ENCODE assay signal across 8 cellular contexts in genomic region chr2:106192752-106193490, GRCh38. TPM values are rescaled to one million over a fixed set of nuclear protein-coding genes. Genes with fewer than 3 reads are reported as not detected.
DNase-seq lines count a peak whose midpoint lies in the region; ATAC-seq and TF ChIP-seq lines count a peak whose summit lies in the region.

No MANE protein-coding gene starts in this region.

- DNase-seq in DMS153 (lab: John Stamatoyannopoulos, UW) (peak; percentile 23), OCI-M1 (lab: John Stamatoyannopoulos, UW) (peak; percentile 41), glutamatergic neuron (no peak), sigmoid colon (no peak), NCI-H774 (lab: John Stamatoyannopoulos, UW) (no peak)
- DNase-seq in activated T-helper 2 cell treated with anti-CD3 and anti-CD28 coated beads, Interferon-gamma antibody, Interleukin-2, Interleukin-4, amounts not matched to agents 10 μg/mL and 5 μg/mL and 100 μg/mL, durations not matched to agents 14 hours and 24 hours and 36 hours (ENCODE audit: low spot score): peak; percentile 37

- H3K4me3 Mint-ChIP-seq in activated T-helper 2 cell treated with anti-CD3 and anti-CD28 coated beads, Interferon-gamma antibody, Interleukin-2, Interleukin-4, amounts not matched to agents 10 μg/mL and 5 μg/mL and 100 μg/mL, durations not matched to agents 14 hours and 24 hours and 36 hours (ENCODE audit: low read depth): peak overlapping the region; percentile 79
- peak overlapping the region; percentile 78 for H3K4me3 Mint-ChIP-seq in glutamatergic neuron (ENCODE audit: unreplicated experiment)

- intact Hi-C loops in activated T-helper 2 cell treated with anti-CD3 and anti-CD28 coated beads, Interferon-gamma antibody, Interleukin-2, Interleukin-4, amounts not matched to agents 10 μg/mL and 5 μg/mL and 100 μg/mL, durations not matched to agents 14 hours and 24 hours and 36 hours (cut with micrococcal nuclease): no loop called here
- intact Hi-C loops in sigmoid colon (cut with DNase I): loop anchor here (5.0 to 10.0 kb wide), 4 partner anchors 56 to 448 kb away; partner anchors contain the start of gene NCK2

- 1 to 2% methylated on average over 14 of the region's 14 CpGs for WGBS in sigmoid colon, 2 donors

- no peaks in the 10 kb centered on the region for H3K9me3 ChIP-seq in sigmoid colon

- no peaks in the 10 kb centered on the region for H3K27me3 ChIP-seq in sigmoid colon

- TF ChIP-seq POLR2A in sigmoid colon (IDR thresholded peaks at IDR 0.05): no peak

- H3K36me3 ChIP-seq in sigmoid colon: no peaks in the 10 kb centered on the region

- peaks cover 12% of the 10 kb centered on the region for H3K27me3 Mint-ChIP-seq in activated T-helper 2 cell treated with anti-CD3 and anti-CD28 coated beads, Interferon-gamma antibody, Interleukin-2, Interleukin-4, amounts not matched to agents 10 μg/mL and 5 μg/mL and 100 μg/mL, durations not matched to agents 14 hours and 24 hours and 36 hours (ENCODE audit: low read depth)
- H3K27me3 Mint-ChIP-seq in glutamatergic neuron (ENCODE audit: unreplicated experiment): peaks cover 8% of the 10 kb centered on the region

- peak; percentile 32 for ATAC-seq in GM19452 (IDR thresholded peaks at IDR 0.05; ENCODE audit: unreplicated experiment)
- ATAC-seq in HG03521 (IDR thresholded peaks at IDR 0.05; ENCODE audit: unreplicated experiment): peak; percentile 32

- peaks cover 42% of the 10 kb centered on the region for H3K4me1 Mint-ChIP-seq in activated T-helper 2 cell treated with anti-CD3 and anti-CD28 coated beads, Interferon-gamma antibody, Interleukin-2, Interleukin-4, amounts not matched to agents 10 μg/mL and 5 μg/mL and 100 μg/mL, durations not matched to agents 14 hours and 24 hours and 36 hours (ENCODE audit: low read depth)
- peaks cover 23% of the 10 kb centered on the region for H3K4me1 Mint-ChIP-seq in glutamatergic neuron (ENCODE audit: low read depth, unreplicated experiment)

- H3K27ac ChIP-seq in sigmoid colon: peak overlapping the region; percentile 80 to 91 (median 86)

- H3K36me3 Mint-ChIP-seq in activated T-helper 2 cell treated with anti-CD3 and anti-CD28 coated beads, Interferon-gamma antibody, Interleukin-2, Interleukin-4, amounts not matched to agents 10 μg/mL and 5 μg/mL and 100 μg/mL, durations not matched to agents 14 hours and 24 hours and 36 hours (ENCODE audit: low read depth): peaks cover 18% of the 10 kb centered on the region
- peaks cover 4% of the 10 kb centered on the region for H3K36me3 Mint-ChIP-seq in glutamatergic neuron (ENCODE audit: unreplicated experiment)

- peak overlapping the region; percentile 75 to 95 (median 85) for H3K4me3 ChIP-seq in sigmoid colon

- no peaks in the 10 kb centered on the region for H3K9me3 Mint-ChIP-seq in activated T-helper 2 cell treated with anti-CD3 and anti-CD28 coated beads, Interferon-gamma antibody, Interleukin-2, Interleukin-4, amounts not matched to agents 10 μg/mL and 5 μg/mL and 100 μg/mL, durations not matched to agents 14 hours and 24 hours and 36 hours
- H3K9me3 Mint-ChIP-seq in glutamatergic neuron (ENCODE audit: unreplicated experiment): peaks cover 3% of the 10 kb centered on the region

- TF ChIP-seq EP300 in sigmoid colon (IDR thresholded peaks at IDR 0.05): no peak

- H3K4me1 ChIP-seq in sigmoid colon: peaks cover 0 to 40% (median 26%) of the 10 kb centered on the region in 4 donors

- peak overlapping the region; percentile 32 for H3K27ac Mint-ChIP-seq in activated T-helper 2 cell treated with anti-CD3 and anti-CD28 coated beads, Interferon-gamma antibody, Interleukin-2, Interleukin-4, amounts not matched to agents 10 μg/mL and 5 μg/mL and 100 μg/mL, durations not matched to agents 14 hours and 24 hours and 36 hours
- peak overlapping the region; percentile 14 for H3K27ac Mint-ChIP-seq in glutamatergic neuron (ENCODE audit: unreplicated experiment)

- TF ChIP-seq CTCF in glutamatergic neuron (IDR thresholded peaks at IDR 0.05; ENCODE audit: partially characterized antibody, unreplicated experiment): no peak
- TF ChIP-seq CTCF in sigmoid colon (IDR thresholded peaks at IDR 0.05): no peak

RNA-seq across cellular contexts. Expression of gene UXS1, which starts 1.2 kb away (rescaled TPM):
- 29.7 and 34.9 TPM in 2 replicates for total RNA-seq in activated T-helper 2 cell treated with anti-CD3 and anti-CD28 coated beads, Interferon-gamma antibody, Interleukin-2, Interleukin-4, amounts not matched to agents 10 μg/mL and 5 μg/mL and 100 μg/mL, durations not matched to agents 14 hours and 24 hours and 36 hours
- total RNA-seq in glutamatergic neuron (ENCODE audit: unreplicated experiment) (68.3 TPM), sigmoid colon (10 to 100 TPM; 15.5 to 59.8 (median 32.9) TPM)
- polyA plus RNA-seq in sigmoid colon: 10 to 100 TPM in 2 of 3 donors, 1 to 10 TPM in 1; 8.4 to 21.3 (median 10.9) TPM

Comparison
In these comparisons a context has a peak if more than half of its experiments do, and no peak if none do; other contexts are left out.
1. DNase-seq: peak in DMS153 (single experiment), OCI-M1 (single experiment) and activated T-helper 2 cell treated with anti-CD3 and anti-CD28 coated beads, Interferon-gamma antibody, Interleukin-2, Interleukin-4, amounts not matched to agents 10 μg/mL and 5 μg/mL and 100 μg/mL, durations not matched to agents 14 hours and 24 hours and 36 hours (single experiment); none in glutamatergic neuron (single experiment), sigmoid colon (single experiment) and NCI-H774 (single experiment).